Comparison of ENCODE assay signal across 9 cellular contexts in the genomic region with DNA sequence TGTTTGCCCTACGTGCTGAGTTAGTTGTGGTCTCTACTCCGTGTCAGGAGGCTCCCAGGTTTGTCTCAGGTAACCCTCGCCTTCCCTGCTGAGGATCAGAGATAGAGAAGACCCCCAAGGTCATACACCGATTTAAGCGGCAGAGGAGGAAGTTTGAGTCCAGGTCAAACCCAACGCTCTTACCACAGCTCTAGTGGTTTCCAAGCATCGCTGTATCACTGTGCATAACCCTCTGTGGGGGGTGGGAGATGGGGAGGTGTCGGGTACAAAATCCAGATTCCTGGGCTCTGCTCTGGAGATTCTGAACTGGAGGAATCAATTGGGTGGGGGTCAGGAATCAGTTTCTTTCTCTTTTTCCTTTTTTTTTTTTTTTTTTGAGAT. TPM values are rescaled to one million over a fixed set of nuclear protein-coding genes. Genes with fewer than 3 reads are reported as not detected.
DNase-seq lines count a peak whose midpoint lies in the region; ATAC-seq, FAIRE-seq and TF ChIP-seq lines count a peak whose summit lies in the region.
"Had no signal": no experiment of that assay in that cellular context is flagged by ENCODE, and none has a peak within 500 bp of the region (broad histone marks: within the 10 kb centered on the region; RNA-seq: fewer than 3 reads in every experiment).

No MANE protein-coding gene starts in this region.

- ATAC-seq in psoas muscle: no peak
- ATAC-seq in GM18511 (IDR thresholded peaks at IDR 0.05; ENCODE audit: unreplicated experiment): no peak
- ATAC-seq in HG03457 (IDR thresholded peaks at IDR 0.05; ENCODE audit: unreplicated experiment): no peak

- no peaks in the 10 kb centered on the region for H3K9me3 ChIP-seq in psoas muscle

- DNase-seq in GM12892 (ENCODE audit: insufficient read length): no peak
- peak; percentile 70 for DNase-seq in OCI-M1 (lab: John Stamatoyannopoulos, UW)
- DNase-seq in epithelial cell of esophagus (ENCODE audit: low read depth): no peak
- DNase-seq in psoas muscle: no peak
- no peak for DNase-seq in occipital lobe (lab: John Stamatoyannopoulos, UW)
- no peak for DNase-seq in kidney tubule cell (ENCODE audit: low spot score)

- 28 to 33% (median 32%) methylated on average over 8 of the region's 8 CpGs for WGBS in psoas muscle, 3 donors

- H3K27me3 ChIP-seq in psoas muscle (ENCODE audit: insufficient read depth in 3 of 3, low read length in 2 of 3): no peaks in the 10 kb centered on the region

- H3K27ac ChIP-seq in psoas muscle: peak overlapping the region; percentile 95

- no peaks in the 10 kb centered on the region for H3K36me3 ChIP-seq in psoas muscle (ENCODE audit: insufficient read depth in 1 of 2, low read depth in 1 of 2)

- FAIRE-seq in GM12892 (lab: Jason Lieb, UNC): peak; percentile 63
- FAIRE-seq: TTC549 had no signal

- no peak for TF ChIP-seq POLR2A in GM12892 (IDR thresholded peaks at IDR 0.05; ENCODE audit: low read depth, low read length)

- TF ChIP-seq CTCF in epithelial cell of esophagus (IDR thresholded peaks at IDR 0.05; ENCODE audit: insufficient read depth, low read depth, low read length, missing control alignments) (no peak), psoas muscle (IDR thresholded peaks at IDR 0.05) (no peak)

- H3K4me3 ChIP-seq in epithelial cell of esophagus (ENCODE audit: low read length): peak overlapping the region; percentile 80
- peak overlapping the region; percentile 85 for H3K4me3 ChIP-seq in psoas muscle

- intact Hi-C loops in psoas muscle (cut with DNase I): no loop called here

- peaks cover 48% of the 10 kb centered on the region for H3K4me1 ChIP-seq in psoas muscle

RNA-seq across cellular contexts. Expression of a gene that starts 0.6 kb away (rescaled TPM):
- 41.5 TPM for polyA plus RNA-seq in GM12892 (2012; ENCODE audit: missing spikeins)
- total RNA-seq in psoas muscle: 10 to 100 TPM; 22.9 to 45.8 (median 30.5) TPM
- polyA plus RNA-seq in psoas muscle: 10 to 100 TPM; 29.3 to 39.7 (median 29.6) TPM
- total RNA-seq in occipital lobe: 5.6 TPM

RNA-seq across cellular contexts. Expression of a gene that starts 3.4 kb away (rescaled TPM):
- polyA plus RNA-seq in GM12892 (2012; ENCODE audit: missing spikeins): 72.9 TPM
- total RNA-seq in psoas muscle (100 to 1,000 TPM in 2 of 4 donors, 10 to 100 TPM in 2; 77.0 to 125 (median 103) TPM), occipital lobe (9.5 TPM)
- polyA plus RNA-seq in psoas muscle: 100 to 1,000 TPM in 1 of 3 donors, 10 to 100 TPM in 2; 80.4 to 104 (median 100.0) TPM

RNA-seq across cellular contexts. Expression of a gene that starts 4.9 kb away (rescaled TPM):
- 32.2 TPM for polyA plus RNA-seq in GM12892 (2012; ENCODE audit: missing spikeins)
- total RNA-seq in psoas muscle: 10 to 100 TPM; 39.6 to 59.3 (median 49.6) TPM
- 10 to 100 TPM; 31.6 to 56.0 (median 43.0) TPM for polyA plus RNA-seq in psoas muscle
- total RNA-seq in occipital lobe: 11.2 TPM

RNA-seq across cellular contexts. Expression of a gene that starts 5.0 kb away (rescaled TPM):
- polyA plus RNA-seq in GM12892 (2012; ENCODE audit: missing spikeins): 49.2 TPM
- total RNA-seq in psoas muscle (100 to 1,000 TPM in 1 of 4 donors, 10 to 100 TPM in 3; 49.6 to 131 (median 92.5) TPM), occipital lobe (7.3 TPM)
- polyA plus RNA-seq in psoas muscle: 100 to 1,000 TPM in 2 of 3 donors, 10 to 100 TPM in 1; 88.9 to 109 (median 103) TPM

RNA-seq across cellular contexts. Expression of a gene that starts 9.9 kb away (rescaled TPM):
- 33.2 TPM for polyA plus RNA-seq in GM12892 (2012; ENCODE audit: missing spikeins)
- total RNA-seq in psoas muscle: 10 to 100 TPM; 17.8 to 26.6 (median 22.3) TPM
- 100 to 1,000 TPM in 1 of 3 donors, 10 to 100 TPM in 2; 45.4 to 228 (median 85.1) TPM for polyA plus RNA-seq in psoas muscle
- total RNA-seq in occipital lobe: 17.5 TPM
